In the genomic region with DNA sequence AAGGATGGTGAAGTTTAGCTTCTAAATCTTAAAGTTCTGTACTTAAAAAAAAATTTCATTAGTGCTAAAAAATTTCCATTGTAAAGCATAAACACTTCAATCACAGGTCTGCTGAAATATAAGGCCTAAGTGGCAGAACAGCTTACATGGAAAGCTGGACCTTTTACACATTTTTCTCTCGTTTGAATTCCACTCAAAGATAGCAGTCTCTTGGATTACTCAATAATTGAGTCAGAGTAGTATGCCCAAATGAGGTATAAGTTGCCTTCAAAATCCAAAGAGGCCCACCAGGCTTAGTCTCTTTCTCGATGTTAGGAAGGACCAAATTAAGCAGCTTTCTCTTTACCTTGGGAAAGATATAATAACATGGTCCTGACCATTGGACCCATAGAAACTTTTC, we compare ENCODE assay signal across 24 cellular contexts.
"Had no signal": no experiment of that assay in that cellular context is flagged by ENCODE, and none has a peak within 500 bp of the region (broad histone marks: within the 10 kb centered on the region; RNA-seq: fewer than 3 reads in every experiment).

No MANE protein-coding gene starts in this region.

- H3K27ac ChIP-seq: KMS-11, Peyer's patch, RWPE1, SJCRH30 had no signal

- DNase-seq: activated CD4-positive, alpha-beta T cell treated with anti-CD3 and anti-CD28 coated beads for 4 hours; activated CD8-positive, alpha-beta memory T cell treated with anti-CD3 and anti-CD28 coated beads, Interleukin-2, amount 10 ng/mL, durations not matched to agents 7 days and 5 days; activated effector memory CD4-positive, alpha-beta T cell treated with Interleukin-2 at 50 U/mL for 16 hours; activated naive CD4-positive, alpha-beta T cell treated with Interleukin-2 at 50 U/mL for 16 hours; activated naive CD8-positive, alpha-beta T cell treated with anti-CD3 and anti-CD28 coated beads, Interleukin-2, amount 50 U/mL, for 24 hours; activated T-cell treated with anti-CD3 and anti-CD28 coated beads, Interleukin-2, amount 50 U/mL, for 24 hours; central memory CD4-positive, alpha-beta T cell; NCI-H1092; NCI-H1436; NCI-H187; NCI-H2081; NCI-H510A treated with DMSO at 0.1 percent for 48 hours; NCI-H69; NK-92 treated with Interleukin-12 subunit alpha and Interleukin-12 subunit beta, amount 100 ng/mL, for 24 hours; OCI-M1; Peyer's patch; Right ventricle myocardium superior; SJCRH30; SK-N-SH; T-helper 1 cell had no signal

- H3K4me3 ChIP-seq: Peyer's patch, SJCRH30 had no signal

- H3K36me3 ChIP-seq: Peyer's patch, SJCRH30 had no signal

- H3K9me3 ChIP-seq: Peyer's patch, SK-N-SH had no signal

- H3K4me1 ChIP-seq: Peyer's patch, SJCRH30 had no signal

- ATAC-seq: activated CD4-positive, CD25-positive, alpha-beta regulatory T cell treated with anti-CD3 and anti-CD28 coated beads, Interleukin-2, amount 50 U/mL, for 24 hours; activated CD8-positive, alpha-beta memory T cell treated with anti-CD3 and anti-CD28 coated beads, Interleukin-2, amount 10 ng/mL, durations not matched to agents 7 days and 5 days; activated naive CD4-positive, alpha-beta T cell treated with anti-CD3 and anti-CD28 coated beads, Interleukin-2, amount 50 U/mL, for 72 hours; activated naive CD8-positive, alpha-beta T cell treated with anti-CD3 and anti-CD28 coated beads, Interleukin-2, amount 50 U/mL, for 24 hours had no signal

- H3K27me3 ChIP-seq: Peyer's patch, SJCRH30 had no signal
